In the genomic region with DNA sequence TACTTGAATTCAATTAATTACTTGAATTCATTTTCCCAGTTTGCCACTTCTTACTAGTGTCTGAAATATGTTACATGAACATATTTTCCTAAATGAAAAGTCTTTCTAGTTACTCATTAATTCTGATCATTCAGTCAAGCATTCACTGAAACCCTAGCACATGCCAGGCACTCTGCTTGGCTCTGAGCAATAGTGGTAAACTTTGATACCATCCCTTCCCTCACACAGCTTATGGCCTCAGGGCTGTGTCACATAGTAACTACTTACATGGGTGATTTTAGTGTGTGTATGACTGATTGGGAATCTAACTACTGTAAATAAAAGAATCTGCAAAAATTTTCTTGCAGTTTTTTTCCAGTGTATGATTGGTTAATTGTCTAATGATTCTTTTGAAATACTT, we compare ENCODE assay signal across 12 cellular contexts. TPM values are rescaled to one million over a fixed set of nuclear protein-coding genes. Genes with fewer than 3 reads are reported as not detected.
DNase-seq lines count a peak whose midpoint lies in the region; ATAC-seq lines count a peak whose summit lies in the region.
"Had no signal": no experiment of that assay in that cellular context is flagged by ENCODE, and none has a peak within 500 bp of the region (broad histone marks: within the 10 kb centered on the region; RNA-seq: fewer than 3 reads in every experiment).

No MANE protein-coding gene starts in this region.

- peaks cover 66% of the 10 kb centered on the region for H3K4me1 Mint-ChIP-seq in activated T-cell treated with anti-CD3 and anti-CD28 coated beads, Interleukin-2, amount 50 U/mL, for 4 hours (ENCODE audit: low read depth)
- H3K4me1 Mint-ChIP-seq in effector memory CD8-positive, alpha-beta T cell (ENCODE audit: low read depth in 2 of 2), result peaks cover 36 to 50% of the 10 kb centered on the region in 2 donors
- H3K4me1 Mint-ChIP-seq in stimulated activated effector memory CD8-positive, alpha-beta T cell treated with anti-CD3 and anti-CD28 coated beads, Interleukin-12 subunit alpha, Interleukin-12 subunit beta, amount 100 ng/mL, for 72 hours, result peaks cover 47% of the 10 kb centered on the region

- no peaks in the 10 kb centered on the region for H3K27me3 Mint-ChIP-seq in activated T-cell treated with anti-CD3 and anti-CD28 coated beads, Interleukin-2, amount 50 U/mL, for 4 hours (ENCODE audit: low read depth)
- no peaks in the 10 kb centered on the region for H3K27me3 Mint-ChIP-seq in effector memory CD8-positive, alpha-beta T cell

- H3K4me3 Mint-ChIP-seq in activated T-cell treated with anti-CD3 and anti-CD28 coated beads, Interleukin-2, amount 50 U/mL, for 4 hours, result no peak overlapping the region
- no peak overlapping the region for H3K4me3 Mint-ChIP-seq in effector memory CD8-positive, alpha-beta T cell
- H3K4me3 Mint-ChIP-seq in stimulated activated effector memory CD8-positive, alpha-beta T cell treated with anti-CD3 and anti-CD28 coated beads, Interleukin-12 subunit alpha, Interleukin-12 subunit beta, amount 100 ng/mL, for 72 hours, result no peak overlapping the region

- ATAC-seq in activated T-cell treated with anti-CD3 and anti-CD28 coated beads, Interleukin-2, amount 50 U/mL, for 4 hours, result peak; percentile 34 to 50
- ATAC-seq in HG02798 (IDR thresholded peaks at IDR 0.05; ENCODE audit: poor library complexity, unreplicated experiment), result peak; percentile 54
- no peak for ATAC-seq in effector memory CD8-positive, alpha-beta T cell (replicated peaks)
- peak; percentile 93 for ATAC-seq in stimulated activated effector memory CD8-positive, alpha-beta T cell treated with anti-CD3 and anti-CD28 coated beads, Interleukin-12 subunit alpha, Interleukin-12 subunit beta, amount 100 ng/mL, for 72 hours

- peak overlapping the region; percentile 5 to 42 for H3K27ac Mint-ChIP-seq in effector memory CD8-positive, alpha-beta T cell
- H3K27ac Mint-ChIP-seq in stimulated activated effector memory CD8-positive, alpha-beta T cell treated with anti-CD3 and anti-CD28 coated beads, Interleukin-12 subunit alpha, Interleukin-12 subunit beta, amount 100 ng/mL, for 72 hours, result no peak overlapping the region

- H3K9me3 Mint-ChIP-seq in activated T-cell treated with anti-CD3 and anti-CD28 coated beads, Interleukin-2, amount 50 U/mL, for 4 hours, result no peaks in the 10 kb centered on the region
- no peaks in the 10 kb centered on the region for H3K9me3 Mint-ChIP-seq in effector memory CD8-positive, alpha-beta T cell
- no peaks in the 10 kb centered on the region for H3K9me3 Mint-ChIP-seq in stimulated activated effector memory CD8-positive, alpha-beta T cell treated with anti-CD3 and anti-CD28 coated beads, Interleukin-12 subunit alpha, Interleukin-12 subunit beta, amount 100 ng/mL, for 72 hours

- H3K36me3 Mint-ChIP-seq in activated T-cell treated with anti-CD3 and anti-CD28 coated beads, Interleukin-2, amount 50 U/mL, for 4 hours (ENCODE audit: insufficient read depth), result peaks cover 8% of the 10 kb centered on the region
- peaks cover 8% of the 10 kb centered on the region for H3K36me3 Mint-ChIP-seq in effector memory CD8-positive, alpha-beta T cell (ENCODE audit: insufficient read depth)
- H3K36me3 Mint-ChIP-seq in stimulated activated effector memory CD8-positive, alpha-beta T cell treated with anti-CD3 and anti-CD28 coated beads, Interleukin-12 subunit alpha, Interleukin-12 subunit beta, amount 100 ng/mL, for 72 hours, result peaks cover 18% of the 10 kb centered on the region

- no peak for DNase-seq in activated T-cell treated with anti-CD3 and anti-CD28 coated beads, Interleukin-2, amount 50 U/mL, for 4 hours
- DNase-seq in activated T-cell treated with anti-CD3 and anti-CD28 coated beads for 4 hours (no peak), hypothalamus (lab: John Stamatoyannopoulos, UW) (no peak), NCI-H446 treated with DMSO at 0.1 percent for 48 hours (lab: John Stamatoyannopoulos, UW) (no peak), DMS153 treated with DMSO at 0.1 percent for 48 hours (lab: John Stamatoyannopoulos, UW; ENCODE audit: unreplicated experiment) (no peak)
- DNase-seq in effector memory CD8-positive, alpha-beta T cell, result no peak
- DNase-seq in stimulated activated effector memory CD8-positive, alpha-beta T cell treated with anti-CD3 and anti-CD28 coated beads, Interleukin-12 subunit alpha, Interleukin-12 subunit beta, amount 100 ng/mL, for 72 hours (ENCODE audit: low spot score in 2 of 2), result no peak
- DNase-seq: activated CD4-positive, alpha-beta T cell treated with anti-CD3 and anti-CD28 coated beads, Interleukin-2, amount 50 U/mL, for 4 hours; Kasumi-1; NCI-H2171 treated with DMSO at 0.1 percent for 48 hours; substantia nigra had no signal

RNA-seq across cellular contexts. Expression of gene METAP1, which starts 32.7 kb away (rescaled TPM):
- total RNA-seq in activated T-cell treated with anti-CD3 and anti-CD28 coated beads, Interleukin-2, amount 50 U/mL, for 4 hours, result 10 to 100 TPM; 60.5 to 70.9 (median 69.9) TPM
